8 cellular contexts compared by ENCODE assay signal in the genomic region with DNA sequence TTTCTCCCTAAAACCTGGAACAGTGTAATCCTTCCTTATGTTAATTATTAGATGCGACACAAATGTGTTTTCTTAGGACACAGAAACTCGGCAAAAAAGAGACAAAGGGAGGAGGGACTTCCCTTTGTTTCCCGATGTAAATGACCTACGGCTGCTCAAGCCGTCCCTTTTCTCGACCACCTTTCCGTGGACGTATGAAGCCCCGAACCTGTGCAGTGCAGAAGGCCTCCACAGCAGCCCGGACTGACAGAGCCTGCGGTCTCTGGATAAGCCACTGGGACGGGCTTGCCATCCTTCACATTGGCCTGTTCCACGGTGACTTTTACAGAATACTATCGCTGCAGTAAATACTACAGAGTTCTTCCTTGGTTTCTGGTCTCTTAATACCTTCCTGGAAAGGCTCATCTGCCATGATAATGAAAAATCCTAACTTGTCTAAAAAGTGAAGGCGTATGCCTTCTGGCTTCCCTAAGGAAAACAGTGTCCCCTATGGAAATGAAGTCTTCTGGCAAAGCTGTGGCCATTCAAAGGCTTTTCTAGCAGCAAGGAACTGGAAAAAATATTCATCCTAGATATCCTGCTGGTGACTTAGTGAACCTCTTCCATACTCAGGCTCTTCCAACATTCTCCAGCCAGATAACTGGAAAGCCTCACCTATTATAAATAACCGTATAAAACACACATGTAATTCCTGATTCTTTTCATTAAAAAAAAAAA.
DNase-seq lines count a peak whose midpoint lies in the region; ATAC-seq and TF ChIP-seq lines count a peak whose summit lies in the region.

No MANE protein-coding gene starts in this region.

- no peak overlapping the region for H2BK5ac ChIP-seq in mesenchymal stem cell (ENCODE audit: low read depth, low read length, poor library complexity, severe bottlenecking)

- TF ChIP-seq CTCF in chondrocyte (IDR thresholded peaks at IDR 0.05) = peak; percentile 45
- TF ChIP-seq CTCF in upper lobe of left lung (IDR thresholded peaks at IDR 0.05) = no peak

- H3K18ac ChIP-seq in mesenchymal stem cell (ENCODE audit: low read depth in 1 of 2, low read length in 2 of 2) = peak overlapping the region; percentile 28 to 54

- H2AK5ac ChIP-seq in mesenchymal stem cell (ENCODE audit: low read length, severe bottlenecking) = peak overlapping the region; percentile 64

- TF ChIP-seq EP300 in upper lobe of left lung (IDR thresholded peaks at IDR 0.05) = no peak

- H3K4me1 ChIP-seq in mesenchymal stem cell (ENCODE audit: control insufficient read depth, insufficient read depth, low read depth, low read length) = peaks cover 9% of the 10 kb centered on the region
- H3K4me1 ChIP-seq in upper lobe of left lung = peaks cover 50 to 57% (median 54%) of the 10 kb centered on the region in 4 donors

- no peak overlapping the region for H2AFZ ChIP-seq in mesenchymal stem cell (ENCODE audit: low read depth, low read length)

- peak overlapping the region in 1 of 2 experiments; percentile 78 for H2BK12ac ChIP-seq in mesenchymal stem cell (ENCODE audit: low read length in 2 of 2)

- H3K27me3 ChIP-seq in mesenchymal stem cell (ENCODE audit: control insufficient read depth in 1 of 2, insufficient read depth in 1 of 2, low read length in 2 of 2) (no peaks in the 10 kb centered on the region), upper lobe of left lung (no peaks in the 10 kb centered on the region)

- H2BK120ac ChIP-seq in mesenchymal stem cell (ENCODE audit: low read depth, low read length) = peak overlapping the region; percentile 75

- H3K14ac ChIP-seq in mesenchymal stem cell (ENCODE audit: low read length in 2 of 2) = no peak overlapping the region

- no peak overlapping the region for H3K23ac ChIP-seq in mesenchymal stem cell (ENCODE audit: low read length in 2 of 2)

- peaks cover 61% of the 10 kb centered on the region for H3K4me1 Mint-ChIP-seq in chondrocyte (ENCODE audit: low read depth)

- peak overlapping the region; percentile 77 for H3K4me3 Mint-ChIP-seq in chondrocyte (ENCODE audit: unreplicated experiment)

- peak overlapping the region in 1 of 2 experiments; percentile 75 for H3K4me3 ChIP-seq in mesenchymal stem cell (ENCODE audit: insufficient read depth in 1 of 2, low read depth in 1 of 2, low read length in 2 of 2)
- peak overlapping the region in 2 of 4 donors; percentile 94 to 95 for H3K4me3 ChIP-seq in upper lobe of left lung

- 24% methylated on average over 16 of the region's 16 CpGs for WGBS in mesenchymal stem cell
- 80 to 86% methylated on average over 16 of the region's 16 CpGs for WGBS in upper lobe of left lung, 2 donors

- intact Hi-C loops in Right ventricle myocardium inferior (cut with DNase I) = loop anchor here (5.0 kb wide), 2 partner anchors 81 to 131 kb away; no protein-coding TSS in a partner anchor
- intact Hi-C loops in Right ventricle myocardium superior (cut with DNase I) = loop anchor here (5.0 to 10.0 kb wide), 2 partner anchors 84 kb away; a partner anchor contains a TSS

- H3K27ac Mint-ChIP-seq in chondrocyte (ENCODE audit: unreplicated experiment) = peak overlapping the region; percentile 95

- no peak for TF ChIP-seq POLR2A in upper lobe of left lung (IDR thresholded peaks at IDR 0.05)

- DNase-seq in Right ventricle myocardium inferior (ENCODE audit: missing footprints) (peak; percentile 63), Right ventricle myocardium superior (no peak), chondrocyte (ENCODE audit: low spot score) (no peak), mesenchymal stem cell (peak; percentile 67), upper lobe of left lung (no peak), NCI-H1048 (lab: John Stamatoyannopoulos, UW) (no peak), MV-4-11 (lab: John Stamatoyannopoulos, UW) (no peak), NCI-H2029 (lab: John Stamatoyannopoulos, UW) (no peak)

- peak overlapping the region; percentile 93 for H3K9ac ChIP-seq in mesenchymal stem cell (ENCODE audit: low read length)

- H3K36me3 Mint-ChIP-seq in chondrocyte (ENCODE audit: low read depth) = no peaks in the 10 kb centered on the region

- ATAC-seq in Right ventricle myocardium inferior (no peak), Right ventricle myocardium superior (ENCODE audit: poor library complexity) (no peak), upper lobe of left lung (ENCODE audit: low FRiP score in 2 of 2) (no peak)

- peak overlapping the region; percentile 57 for H2BK15ac ChIP-seq in mesenchymal stem cell (ENCODE audit: low read depth, poor library complexity, severe bottlenecking)

- H3K9me3 ChIP-seq in mesenchymal stem cell (ENCODE audit: control insufficient read depth, low read length) (no peaks in the 10 kb centered on the region), upper lobe of left lung (no peaks in the 10 kb centered on the region)

- H3K36me3 ChIP-seq in mesenchymal stem cell (ENCODE audit: control insufficient read depth in 1 of 2, insufficient read depth in 2 of 2, low read depth in 1 of 2, low read length in 2 of 2) (peaks cover 0 to 12% of the 10 kb centered on the region in 2 experiments), upper lobe of left lung (no peaks in the 10 kb centered on the region)

- H3K4me2 ChIP-seq in mesenchymal stem cell (ENCODE audit: low read length, poor library complexity, severe bottlenecking) = peak overlapping the region; percentile 66

- peak overlapping the region; percentile 92 for H3K27ac ChIP-seq in mesenchymal stem cell (ENCODE audit: low read length, poor library complexity, severe bottlenecking)
- peak overlapping the region; percentile 84 to 99 (median 96) for H3K27ac ChIP-seq in upper lobe of left lung

- H3K27me3 Mint-ChIP-seq in chondrocyte (ENCODE audit: low read depth) = no peaks in the 10 kb centered on the region

- no peaks in the 10 kb centered on the region for H3K9me3 Mint-ChIP-seq in chondrocyte (ENCODE audit: low read depth)

- H3K79me1 ChIP-seq in mesenchymal stem cell (replicated peaks; ENCODE audit: low read length, poor library complexity, severe bottlenecking) = peaks cover 1% of the 10 kb centered on the region

- H3K4ac ChIP-seq in mesenchymal stem cell (ENCODE audit: low read depth in 1 of 2, low read length in 2 of 2) = peak overlapping the region; percentile 9 to 70

- peak overlapping the region; percentile 78 for H4K91ac ChIP-seq in mesenchymal stem cell (ENCODE audit: low read length)

- peak overlapping the region; percentile 57 for H4K8ac ChIP-seq in mesenchymal stem cell (ENCODE audit: low read length)

Comparison
In these comparisons a context has a peak if more than half of its experiments do, and no peak if none do; other contexts are left out.
1. DNase-seq: peak in Right ventricle myocardium inferior (single experiment) and mesenchymal stem cell (single experiment); none in Right ventricle myocardium superior (single experiment), chondrocyte (single experiment), upper lobe of left lung (0 of 2), NCI-H1048 (single experiment), MV-4-11 (single experiment) and NCI-H2029 (single experiment).